ENCODE assay signal across 1 cellular context in the genomic region with DNA sequence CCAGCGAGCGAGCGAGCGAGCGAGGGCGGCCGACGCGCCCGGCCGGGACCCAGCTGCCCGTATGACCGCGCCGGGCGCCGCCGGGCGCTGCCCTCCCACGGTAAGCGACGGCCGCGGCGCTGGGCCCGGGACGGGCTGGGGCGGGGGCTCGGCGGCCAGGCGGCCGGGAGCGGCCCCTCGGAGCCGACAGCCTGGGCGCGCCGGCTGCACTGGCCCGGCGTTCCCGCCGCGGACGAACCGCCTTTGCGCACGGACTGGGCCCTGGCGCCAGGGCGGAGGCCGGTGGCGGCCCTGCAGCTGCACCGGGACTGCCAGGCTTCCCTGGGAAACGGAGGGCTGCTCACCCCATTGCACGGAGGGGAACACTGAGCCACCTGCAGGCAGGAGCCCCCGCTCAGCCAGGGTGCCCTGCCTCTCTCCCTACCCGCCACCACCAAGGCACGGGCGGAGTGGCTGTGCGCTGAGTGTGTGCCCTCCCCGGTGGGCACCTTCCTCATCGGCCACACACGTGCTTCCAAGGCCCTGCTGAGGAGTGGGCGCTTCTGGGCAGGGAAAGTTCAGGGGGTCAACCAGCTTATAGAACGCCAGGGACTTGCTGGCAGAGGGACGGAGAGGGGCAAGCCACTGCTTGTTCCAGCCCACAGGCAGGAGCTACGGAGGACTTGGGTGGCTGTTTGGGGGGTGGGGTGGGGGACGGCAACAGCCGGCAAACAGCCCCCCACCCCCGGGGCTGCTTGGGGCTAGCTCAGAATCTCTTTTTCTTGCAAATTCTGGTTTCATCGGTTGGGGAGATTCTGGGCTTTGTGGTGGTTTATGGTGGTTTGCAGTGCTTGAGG.
TF ChIP-seq lines count a peak whose summit lies in the region.

No MANE protein-coding gene starts in this region.

TF ChIP-seq in H1, 55 proteins besides CTCF, POLR2A, EP300 and RAD21 (continued from another document):
- TF ChIP-seq KDM4A (IDR thresholded peaks at IDR 0.05; ENCODE audit: low read depth, low read length, severe bottlenecking), result peak; percentile 85
- no peak for TF ChIP-seq SP2 (IDR thresholded peaks at IDR 0.05; ENCODE audit: low read length)
- TF ChIP-seq RFX5 (IDR thresholded peaks at IDR 0.05; ENCODE audit: borderline replicate concordance, low read depth, low read length), result no peak
- no peak for TF ChIP-seq TAF7 (optimal IDR thresholded peaks at IDR 0.05; ENCODE audit: borderline replicate concordance, low read depth, low read length)
- no peak for TF ChIP-seq E2F6 (IDR thresholded peaks at IDR 0.05)
- peak; percentile 34 for TF ChIP-seq RNF2 (IDR thresholded peaks at IDR 0.05; ENCODE audit: borderline replicate concordance, low read depth, low read length, missing control alignments, poor library complexity, severe bottlenecking)
- TF ChIP-seq USF2 (IDR thresholded peaks at IDR 0.05; ENCODE audit: low read length), result no peak
- no peak for TF ChIP-seq GABPA (IDR thresholded peaks at IDR 0.05; ENCODE audit: borderline replicate concordance, insufficient read depth, low read length)
- 0 out of 2 replicates have a peak, but pooled peaks have one; percentile 25 for TF ChIP-seq PHF8 (conservative IDR thresholded peaks at IDR 0.05; ENCODE audit: low read depth, low read length)
